22 cellular contexts compared by ENCODE assay signal in genomic region chr13:69423844-69424243, GRCh38.
"Had no signal": no experiment of that assay in that cellular context is flagged by ENCODE, and none has a peak within 500 bp of the region (broad histone marks: within the 10 kb centered on the region; RNA-seq: fewer than 3 reads in every experiment).

No MANE protein-coding gene starts in this region.

- H3K9me3 ChIP-seq: thyroid gland, upper lobe of right lung had no signal

- H3K4me3 ChIP-seq: hepatocyte, spleen, thyroid gland, upper lobe of right lung had no signal

- DNase-seq: activated gamma-delta T cell treated with Interleukin-2 at 50 U/mL for 16 hours; activated T-cell treated with anti-CD3 and anti-CD28 coated beads, Interleukin-2, amount 50 U/mL, for 1 hour; aorta; caudate nucleus; dermis blood vessel endothelial cell; effector memory CD4-positive, alpha-beta T cell; foreskin melanocyte; glutamatergic neuron; immature natural killer cell; natural killer cell; retina; spleen; stimulated activated CD4-positive, alpha-beta T cell treated with anti-CD3 and anti-CD28 coated beads, Interleukin-4, amount 100 ng/mL, for 1 hour; stimulated activated naive CD4-positive, alpha-beta T cell treated with Interleukin-2 at 50 U/mL for 16 hours; thyroid gland; upper lobe of right lung; WERI-Rb-1 had no signal

- H3K27ac ChIP-seq: hepatocyte, spleen, thyroid gland, upper lobe of right lung, WERI-Rb-1 had no signal

- H3K36me3 ChIP-seq: spleen, thyroid gland, upper lobe of right lung, WERI-Rb-1 had no signal

- H3K4me1 Mint-ChIP-seq: brain, immature natural killer cell, natural killer cell had no signal

- H3K27me3 Mint-ChIP-seq: progenitor cell of endocrine pancreas had no signal

- H3K4me3 Mint-ChIP-seq: brain, immature natural killer cell, mesothelial cell of epicardium, natural killer cell had no signal

- H3K27me3 ChIP-seq: hepatocyte, spleen, thyroid gland, upper lobe of right lung had no signal

- H3K4me1 ChIP-seq: spleen, thyroid gland, upper lobe of right lung had no signal

- H3K27ac Mint-ChIP-seq: activated naive CD4-positive, alpha-beta T cell treated with anti-CD3 and anti-CD28 coated beads, Interleukin-2, amount 50 U/mL, for 72 hours; brain; immature natural killer cell; mesothelial cell of epicardium; natural killer cell; progenitor cell of endocrine pancreas had no signal
